In genomic region chr7:75033064-75033463, GRCh38 we compare ENCODE assay signal across 2 cellular contexts.
TF ChIP-seq lines count a peak whose summit lies in the region.

No MANE protein-coding gene starts in this region.

TF ChIP-seq in Ishikawa, 13 proteins besides CTCF, POLR2A, EP300 and RAD21:
- TF ChIP-seq FOXM1 (IDR thresholded peaks at IDR 0.05; ENCODE audit: borderline replicate concordance, low read depth): no peak
- TF ChIP-seq TAF1 (IDR thresholded peaks at IDR 0.05; ENCODE audit: low read depth): no peak
- TF ChIP-seq EGR1 (IDR thresholded peaks at IDR 0.05): no peak
- TF ChIP-seq REST (IDR thresholded peaks at IDR 0.05; ENCODE audit: low read depth): no peak
- TF ChIP-seq YY1 (IDR thresholded peaks at IDR 0.05; ENCODE audit: low read depth): no peak
- TF ChIP-seq TEAD4 (IDR thresholded peaks at IDR 0.05): no peak
- TF ChIP-seq CREB1 (IDR thresholded peaks at IDR 0.05; ENCODE audit: low read depth): no peak
- no peak for TF ChIP-seq NFIC (IDR thresholded peaks at IDR 0.05)
- no peak for TF ChIP-seq ZBTB7A (IDR thresholded peaks at IDR 0.05; ENCODE audit: low read depth)
- TF ChIP-seq CEBPB (IDR thresholded peaks at IDR 0.05): no peak
- no peak for TF ChIP-seq TCF12 (IDR thresholded peaks at IDR 0.05; ENCODE audit: low read depth)
- no peak for TF ChIP-seq USF1 (IDR thresholded peaks at IDR 0.05)
- TF ChIP-seq MAX (IDR thresholded peaks at IDR 0.05): no peak
TF ChIP-seq in Ishikawa: peak in this region for 0.

TF ChIP-seq in H1, 55 proteins besides CTCF, POLR2A, EP300 and RAD21:
- TF ChIP-seq POU5F1 (IDR thresholded peaks at IDR 0.05; ENCODE audit: low read depth, low read length): no peak
